17 cellular contexts compared by ENCODE assay signal in the genomic region with DNA sequence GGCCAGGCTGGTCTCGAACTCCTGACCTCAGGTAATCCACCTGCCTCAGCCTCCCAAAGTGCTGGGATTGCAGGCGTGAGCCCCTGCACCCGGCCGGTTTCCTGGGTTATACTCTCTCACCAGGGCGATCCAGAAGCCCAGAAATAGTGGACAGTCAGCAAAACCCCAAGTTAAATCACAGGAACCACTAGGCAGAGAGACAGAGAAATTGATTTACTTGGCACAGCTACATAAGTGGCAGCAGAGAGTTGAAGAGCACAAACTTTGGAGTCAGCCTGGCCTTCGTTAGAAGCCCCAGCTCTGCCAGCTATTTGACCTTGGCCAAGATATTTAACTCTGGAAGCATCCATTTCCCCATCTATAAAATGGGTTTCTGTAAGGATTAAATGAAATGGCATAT. TPM values are rescaled to one million over a fixed set of nuclear protein-coding genes. Genes with fewer than 3 reads are reported as not detected.
DNase-seq lines count a peak whose midpoint lies in the region; ATAC-seq, FAIRE-seq and TF ChIP-seq lines count a peak whose summit lies in the region.
"Had no signal": no experiment of that assay in that cellular context is flagged by ENCODE, and none has a peak within 500 bp of the region (broad histone marks: within the 10 kb centered on the region; RNA-seq: fewer than 3 reads in every experiment).

No MANE protein-coding gene starts in this region.

- TF ChIP-seq CTCF in K562 (IDR thresholded peaks at IDR 0.05 in 2 of 3, conservative IDR thresholded peaks at IDR 0.05 in 1 of 3; ENCODE audit: insufficient read depth in 2 of 3, low read depth in 1 of 3, low read length in 3 of 3) (no peak), Caco-2 (IDR thresholded peaks at IDR 0.05; ENCODE audit: insufficient read depth in 1 of 2, low read depth in 1 of 2, low read length in 1 of 2, severe bottlenecking in 1 of 2, unreplicated experiment in 1 of 2) (no peak)

- ATAC-seq in K562: no peak

- TF ChIP-seq POLR2A in K562 (conservative IDR thresholded peaks at IDR 0.05): no peak

- no peaks in the 10 kb centered on the region for H4K20me1 ChIP-seq in K562 (replicated peaks; ENCODE audit: control insufficient read depth, insufficient read depth, low read length)

- H3K36me3 ChIP-seq in HUES64 (ENCODE audit: insufficient read depth, low read length) (no peaks in the 10 kb centered on the region), K562 (ENCODE audit: control insufficient read depth, insufficient read depth, low read length) (no peaks in the 10 kb centered on the region), Caco-2 (ENCODE audit: control insufficient read depth, insufficient read depth, low read length) (no peaks in the 10 kb centered on the region; the same call in 1 of the 2 replicates)

- intact Hi-C loops in activated CD4-positive, alpha-beta memory T cell treated with anti-CD3 and anti-CD28 coated beads for 36 hours (cut with micrococcal nuclease): loop anchor here (5.0 kb wide), 1 partner anchor 57 kb away; a partner anchor contains a TSS
- intact Hi-C loops in K562 (cut with micrococcal nuclease) (no loop called here), Caco-2 (cut with micrococcal nuclease; ENCODE audit: unreplicated experiment) (no loop called here)

- H3K9ac ChIP-seq in HUES64 (ENCODE audit: low read depth, low read length): no peak overlapping the region
- no peak overlapping the region for H3K9ac ChIP-seq in K562 (ENCODE audit: insufficient read depth in 1 of 2, low read depth in 2 of 2, low read length in 2 of 2)

- no peaks in the 10 kb centered on the region for H3K9me3 Mint-ChIP-seq in activated CD4-positive, alpha-beta memory T cell treated with anti-CD3 and anti-CD28 coated beads, Interleukin-2, amount 10 ng/mL, durations not matched to agents 7 days and 5 days
- H3K9me3 Mint-ChIP-seq in activated CD4-positive, alpha-beta memory T cell treated with anti-CD3 and anti-CD28 coated beads for 36 hours: no peaks in the 10 kb centered on the region
- H3K9me3 Mint-ChIP-seq in Caco-2 (ENCODE audit: unreplicated experiment): no peaks in the 10 kb centered on the region

- TF ChIP-seq EP300 in K562 (IDR thresholded peaks at IDR 0.05; ENCODE audit: low read length): no peak

- no peaks in the 10 kb centered on the region for H3K27me3 Mint-ChIP-seq in activated CD4-positive, alpha-beta memory T cell treated with anti-CD3 and anti-CD28 coated beads, Interleukin-2, amount 10 ng/mL, durations not matched to agents 7 days and 5 days
- H3K27me3 Mint-ChIP-seq in activated CD4-positive, alpha-beta memory T cell treated with anti-CD3 and anti-CD28 coated beads for 36 hours: no peaks in the 10 kb centered on the region
- no peaks in the 10 kb centered on the region for H3K27me3 Mint-ChIP-seq in Caco-2 (ENCODE audit: insufficient read depth, unreplicated experiment)

- H3K9me3 ChIP-seq in HUES64 (ENCODE audit: insufficient read depth, low read depth, low read length): no peaks in the 10 kb centered on the region
- no peaks in the 10 kb centered on the region for H3K9me3 ChIP-seq in K562 (replicated peaks; ENCODE audit: control insufficient read depth, insufficient read depth, low read depth, low read length)
- H3K9me3 ChIP-seq in Caco-2: no peaks in the 10 kb centered on the region

- no peak for TF ChIP-seq RAD21 in K562 (CRISPR knock-in tag; conservative IDR thresholded peaks at IDR 0.05 in 1 of 2, IDR thresholded peaks at IDR 0.05 in 1 of 2)

- H3K9me1 ChIP-seq in K562 (ENCODE audit: control insufficient read depth, insufficient read depth, low read length): no peaks in the 10 kb centered on the region

- H3K27ac Mint-ChIP-seq in activated CD4-positive, alpha-beta memory T cell treated with anti-CD3 and anti-CD28 coated beads, Interleukin-2, amount 10 ng/mL, durations not matched to agents 7 days and 5 days: peak overlapping the region; percentile 19
- no peak overlapping the region for H3K27ac Mint-ChIP-seq in activated CD4-positive, alpha-beta memory T cell treated with anti-CD3 and anti-CD28 coated beads for 36 hours
- no peak overlapping the region for H3K27ac Mint-ChIP-seq in Caco-2 (ENCODE audit: unreplicated experiment)

- CTCF ChIA-PET in activated CD4-positive, alpha-beta memory T cell treated with anti-CD3 and anti-CD28 coated beads, Interleukin-2, amount 10 ng/mL, durations not matched to agents 7 days and 5 days (lab: Charles Lee): interaction anchor here (0.9 to 2.8 kb wide), 5 partner anchors 7 to 63 kb away, joined by 3 to 13 read pairs (median 6); a partner anchor contains a TSS
- CTCF ChIA-PET in activated CD4-positive, alpha-beta memory T cell treated with anti-CD3 and anti-CD28 coated beads for 36 hours (lab: Charles Lee): interaction anchor here (0.7 to 0.9 kb wide), 2 partner anchors 19 to 81 kb away, joined by 3 read pairs; no protein-coding TSS in a partner anchor
- CTCF ChIA-PET in K562 (lab: Yijun Ruan, JAX; ENCODE audit: low intra/inter-chr PET ratio): no interaction called here
- CTCF ChIA-PET in Caco-2 (lab: Charles Lee): no interaction called here

- POLR2A ChIA-PET in activated CD4-positive, alpha-beta memory T cell treated with anti-CD3 and anti-CD28 coated beads, Interleukin-2, amount 10 ng/mL, durations not matched to agents 7 days and 5 days (lab: Charles Lee): interaction anchor here (0.7 to 2.1 kb wide), 7 partner anchors 8 to 399 kb away, joined by 3 to 15 read pairs (median 4); a partner anchor contains a TSS
- POLR2A ChIA-PET in activated CD4-positive, alpha-beta memory T cell treated with anti-CD3 and anti-CD28 coated beads for 36 hours (lab: Charles Lee): no interaction called here
- POLR2A ChIA-PET in K562 (lab: Yijun Ruan, JAX): interaction anchor here (0.7 to 0.9 kb wide), 2 partner anchors 14 to 63 kb away, joined by 3 to 4 read pairs; no protein-coding TSS in a partner anchor
- POLR2A ChIA-PET in Caco-2 (lab: Charles Lee): no interaction called here

- H3K4me3 ChIP-seq in HUES64 (ENCODE audit: low read length) (no peak overlapping the region), K562 (no peak overlapping the region), Caco-2 (ENCODE audit: low read depth, low read length) (no peak overlapping the region)

- peaks cover 49% of the 10 kb centered on the region for H3K4me1 Mint-ChIP-seq in activated CD4-positive, alpha-beta memory T cell treated with anti-CD3 and anti-CD28 coated beads, Interleukin-2, amount 10 ng/mL, durations not matched to agents 7 days and 5 days
- peaks cover 29% of the 10 kb centered on the region for H3K4me1 Mint-ChIP-seq in activated CD4-positive, alpha-beta memory T cell treated with anti-CD3 and anti-CD28 coated beads for 36 hours (ENCODE audit: low read depth)
- no peaks in the 10 kb centered on the region for H3K4me1 Mint-ChIP-seq in Caco-2 (ENCODE audit: low read depth, unreplicated experiment)

- peaks cover 10% of the 10 kb centered on the region for H3K4me1 ChIP-seq in HUES64 (ENCODE audit: insufficient read depth, low read length)
- H3K4me1 ChIP-seq in K562 (replicated peaks in 1 of 2; ENCODE audit: control insufficient read depth in 2 of 2, insufficient read depth in 2 of 2, low read length in 2 of 2): peaks cover 0 to 9% of the 10 kb centered on the region in 2 experiments; a peak in 3 of 5 replicates
- no peaks in the 10 kb centered on the region for H3K4me1 ChIP-seq in Caco-2

- no peak overlapping the region for H3K4me3 Mint-ChIP-seq in activated CD4-positive, alpha-beta memory T cell treated with anti-CD3 and anti-CD28 coated beads, Interleukin-2, amount 10 ng/mL, durations not matched to agents 7 days and 5 days
- H3K4me3 Mint-ChIP-seq in activated CD4-positive, alpha-beta memory T cell treated with anti-CD3 and anti-CD28 coated beads for 36 hours: no peak overlapping the region
- no peak overlapping the region for H3K4me3 Mint-ChIP-seq in Caco-2 (ENCODE audit: unreplicated experiment)

- H3K36me3 Mint-ChIP-seq in activated CD4-positive, alpha-beta memory T cell treated with anti-CD3 and anti-CD28 coated beads, Interleukin-2, amount 10 ng/mL, durations not matched to agents 7 days and 5 days (ENCODE audit: low read depth): no peaks in the 10 kb centered on the region
- H3K36me3 Mint-ChIP-seq in activated CD4-positive, alpha-beta memory T cell treated with anti-CD3 and anti-CD28 coated beads for 36 hours: no peaks in the 10 kb centered on the region
- no peaks in the 10 kb centered on the region for H3K36me3 Mint-ChIP-seq in Caco-2 (ENCODE audit: insufficient read depth, unreplicated experiment)
- H3K36me3 Mint-ChIP-seq: CD14-positive monocyte had no signal

- H3K79me2 ChIP-seq in K562 (ENCODE audit: control insufficient read depth, insufficient read depth, low read length): no peaks in the 10 kb centered on the region

- in situ Hi-C loops in K562 (cut with MboI): no loop called here

- WGBS in HUES64: 87% methylated on average over 6 of the region's 6 CpGs
- 7% methylated on average over 6 of the region's 6 CpGs for WGBS in K562 (ENCODE audit: insufficient coverage, low coverage, missing lambda C conversion rate)

- H3K27me3 ChIP-seq in HUES64 (ENCODE audit: insufficient read depth, low read length) (no peaks in the 10 kb centered on the region), K562 (ENCODE audit: control insufficient read depth in 2 of 2, insufficient read depth in 2 of 2, low read length in 2 of 2) (peaks cover 8 to 10% of the 10 kb centered on the region in 2 experiments), Caco-2 (replicated peaks; ENCODE audit: control insufficient read depth, insufficient read depth, low read length) (no peaks in the 10 kb centered on the region)

- H2AFZ ChIP-seq in K562 (ENCODE audit: low read depth, low read length): no peak overlapping the region

- H3K4me2 ChIP-seq in K562 (ENCODE audit: insufficient read depth, low read length): no peak overlapping the region

- BruUV-seq in K562 (replicated peaks; lab: Mats Ljungman, UMichigan) (no TSS peak), Caco-2 (replicated peaks; lab: Mats Ljungman, UMichigan) (no TSS peak)

- H3K27ac ChIP-seq in HUES64 (ENCODE audit: low read depth, low read length) (peak overlapping the region; percentile 36; the same call in 1 of the 2 replicates), K562 (ENCODE audit: extremely low read depth, low read depth, low read length) (no peak overlapping the region)

- DNase-seq in activated CD4-positive, alpha-beta memory T cell treated with anti-CD3 and anti-CD28 coated beads, Interleukin-2, amount 10 ng/mL, durations not matched to agents 7 days and 5 days: no peak
- no peak for DNase-seq in activated CD4-positive, alpha-beta memory T cell treated with anti-CD3 and anti-CD28 coated beads for 36 hours
- no peak for DNase-seq in K562 (ENCODE audit: extremely low read depth in 1 of 4, low spot score in 3 of 4)
- DNase-seq in Caco-2: no peak
- DNase-seq in middle frontal gyrus (ENCODE audit: extremely low spot score, low spot score): no peak
- no peak for DNase-seq in midbrain (lab: John Stamatoyannopoulos, UW)
- DNase-seq: 8988T, KG1, NCI-H1694, NCI-H2081 treated with DMSO at 0.1 percent for 48 hours, NCI-H446 treated with DMSO at 0.1 percent for 48 hours, NCI-H526 treated with DMSO at 0.1 percent for 48 hours, Right ventricle myocardium superior, SW 1271 had no signal

- FAIRE-seq in K562 (lab: Jason Lieb, UNC): no peak
- FAIRE-seq: H54 had no signal

RNA-seq across cellular contexts. Expression of a gene that starts 32.7 kb away (rescaled TPM):
- total RNA-seq in activated CD4-positive, alpha-beta memory T cell treated with anti-CD3 and anti-CD28 coated beads, Interleukin-2, amount 10 ng/mL, durations not matched to agents 7 days and 5 days: 10 to 100 TPM; 16.8 to 18.4 TPM
- 10 to 100 TPM; 15.7 to 20.5 TPM for total RNA-seq in activated CD4-positive, alpha-beta memory T cell treated with anti-CD3 and anti-CD28 coated beads for 36 hours
- polyA plus RNA-seq in HUES64 (2013, experiment 1 of 2): 17.7 TPM
- polyA plus RNA-seq in HUES64 (2013, experiment 2 of 2): 23.2 TPM
- 18.8 and 26.8 TPM in 2 replicates for total RNA-seq in K562 (2011; cell fraction: chromatin; rRNA removed; ENCODE audit: low replicate concordance)
- total RNA-seq in K562 (2011; cell fraction: nucleolus; rRNA removed): 14.2 and 19.5 TPM in 2 replicates
- total RNA-seq in K562 (2011; cell fraction: nucleoplasm; rRNA removed): 17.2 and 26.3 TPM in 2 replicates
- 21.0 and 25.3 TPM in 2 replicates for total RNA-seq in K562 (2014; rRNA removed)
- total RNA-seq in K562 (2014; rRNA removed; fragmentation: Illumina TruSeq; extraction: Trizol): 28.6 and 32.5 TPM in 2 replicates
- total RNA-seq in K562 (2015; rRNA removed; fragmentation: Illumina TruSeq; extraction: Trizol): 24.7 and 25.2 TPM in 2 replicates
- 14.5 and 17.8 TPM in 2 replicates for total RNA-seq in K562 (2021)
- polyA plus RNA-seq in K562 (2011; rRNA removed): 13.1 and 20.7 TPM in 2 replicates
- 7.8 and 8.2 TPM in 2 replicates for polyA plus RNA-seq in K562 (2011; cell fraction: cytosol; rRNA removed)
- 6.8 and 10.2 TPM in 2 replicates for polyA plus RNA-seq in K562 (2011; cell fraction: nucleus; rRNA removed)
- 18.3 and 23.6 TPM in 2 replicates for polyA plus RNA-seq in K562 (2012)
- 29.7 and 30.3 TPM in 2 replicates for polyA plus RNA-seq in K562 (2014; fragmentation: Illumina TruSeq; extraction: Trizol)
- 10 to 100 TPM; 21.4 to 21.7 TPM for polyA plus RNA-seq in K562 (2014; fragmentation: Nextera tagmentation; extraction: Ambion mirVana)
- polyA plus RNA-seq in K562 (2014; rRNA removed): 34.9 and 35.4 TPM in 2 replicates
- 12.5 and 13.1 TPM in 2 replicates for polyA minus RNA-seq in K562 (2011; rRNA and poly(A)+ RNA removed)
- 4.6 and 6.7 TPM in 2 replicates for polyA minus RNA-seq in K562 (2011; cell fraction: cytosol; rRNA and poly(A)+ RNA removed)
- 7.3 and 9.9 TPM in 2 replicates for polyA minus RNA-seq in K562 (2011; cell fraction: nucleus; rRNA and poly(A)+ RNA removed)
- 9.3 and 9.4 TPM in 2 replicates for total RNA-seq in Caco-2 (2022)

RNA-seq across cellular contexts. Expression of a gene that starts 54.6 kb away (rescaled TPM):
- total RNA-seq in activated CD4-positive, alpha-beta memory T cell treated with anti-CD3 and anti-CD28 coated beads, Interleukin-2, amount 10 ng/mL, durations not matched to agents 7 days and 5 days: 1 to 10 TPM; 2.3 to 2.5 TPM
- total RNA-seq in activated CD4-positive, alpha-beta memory T cell treated with anti-CD3 and anti-CD28 coated beads for 36 hours: 1 to 10 TPM; 4.4 to 4.5 TPM
- polyA plus RNA-seq in HUES64 (2013, experiment 1 of 2): 20.8 TPM
- 16.9 TPM for polyA plus RNA-seq in HUES64 (2013, experiment 2 of 2)
- 5.7 and 9.5 TPM in 2 replicates for total RNA-seq in K562 (2011; cell fraction: chromatin; rRNA removed; ENCODE audit: low replicate concordance)
- total RNA-seq in K562 (2011; cell fraction: nucleolus; rRNA removed): 7.0 and 7.8 TPM in 2 replicates
- total RNA-seq in K562 (2011; cell fraction: nucleoplasm; rRNA removed): 5.8 and 6.0 TPM in 2 replicates
- 3.6 and 4.2 TPM in 2 replicates for total RNA-seq in K562 (2014; rRNA removed)
- 3.6 and 4.0 TPM in 2 replicates for total RNA-seq in K562 (2014; rRNA removed; fragmentation: Illumina TruSeq; extraction: Trizol)
- 4.7 TPM in 2 replicates for total RNA-seq in K562 (2015; rRNA removed; fragmentation: Illumina TruSeq; extraction: Trizol)
- 7.4 and 8.4 TPM in 2 replicates for total RNA-seq in K562 (2021)
- polyA plus RNA-seq in K562 (2011; rRNA removed): 1.9 and 2.4 TPM in 2 replicates
- polyA plus RNA-seq in K562 (2011; cell fraction: cytosol; rRNA removed): 2.0 and 3.0 TPM in 2 replicates
- polyA plus RNA-seq in K562 (2011; cell fraction: nucleus; rRNA removed): 2.9 and 4.6 TPM in 2 replicates
- 1.6 and 3.1 TPM in 2 replicates for polyA plus RNA-seq in K562 (2012)
- polyA plus RNA-seq in K562 (2014; fragmentation: Illumina TruSeq; extraction: Trizol): 3.3 and 3.8 TPM in 2 replicates
- polyA plus RNA-seq in K562 (2014; fragmentation: Nextera tagmentation; extraction: Ambion mirVana): 1 to 10 TPM in 1 of 2 experiments, under 1 TPM in 1; 0.64 to 1.6 TPM
- 2.5 and 3.5 TPM in 2 replicates for polyA plus RNA-seq in K562 (2014; rRNA removed)
- polyA minus RNA-seq in K562 (2011; rRNA and poly(A)+ RNA removed): 4.6 and 7.4 TPM in 2 replicates
- polyA minus RNA-seq in K562 (2011; cell fraction: cytosol; rRNA and poly(A)+ RNA removed): 5.6 and 6.8 TPM in 2 replicates
- 3.2 and 3.4 TPM in 2 replicates for polyA minus RNA-seq in K562 (2011; cell fraction: nucleus; rRNA and poly(A)+ RNA removed)
- total RNA-seq in Caco-2 (2022): 8.3 and 9.0 TPM in 2 replicates

Comparison
In these comparisons a context has a peak if more than half of its experiments do, and no peak if none do; other contexts are left out.
1. POLR2A ChIA-PET loops: an anchor here in activated CD4-positive, alpha-beta memory T cell treated with anti-CD3 and anti-CD28 coated beads, Interleukin-2, amount 10 ng/mL, durations not matched to agents 7 days and 5 days (0.7 to 2.1 kb wide) and K562 (0.7 to 0.9 kb wide); none called in activated CD4-positive, alpha-beta memory T cell treated with anti-CD3 and anti-CD28 coated beads for 36 hours and Caco-2.
2. CTCF ChIA-PET loops: an anchor here in activated CD4-positive, alpha-beta memory T cell treated with anti-CD3 and anti-CD28 coated beads, Interleukin-2, amount 10 ng/mL, durations not matched to agents 7 days and 5 days (0.9 to 2.8 kb wide) and activated CD4-positive, alpha-beta memory T cell treated with anti-CD3 and anti-CD28 coated beads for 36 hours (0.7 to 0.9 kb wide); none called in K562 and Caco-2.